In the genomic region with DNA sequence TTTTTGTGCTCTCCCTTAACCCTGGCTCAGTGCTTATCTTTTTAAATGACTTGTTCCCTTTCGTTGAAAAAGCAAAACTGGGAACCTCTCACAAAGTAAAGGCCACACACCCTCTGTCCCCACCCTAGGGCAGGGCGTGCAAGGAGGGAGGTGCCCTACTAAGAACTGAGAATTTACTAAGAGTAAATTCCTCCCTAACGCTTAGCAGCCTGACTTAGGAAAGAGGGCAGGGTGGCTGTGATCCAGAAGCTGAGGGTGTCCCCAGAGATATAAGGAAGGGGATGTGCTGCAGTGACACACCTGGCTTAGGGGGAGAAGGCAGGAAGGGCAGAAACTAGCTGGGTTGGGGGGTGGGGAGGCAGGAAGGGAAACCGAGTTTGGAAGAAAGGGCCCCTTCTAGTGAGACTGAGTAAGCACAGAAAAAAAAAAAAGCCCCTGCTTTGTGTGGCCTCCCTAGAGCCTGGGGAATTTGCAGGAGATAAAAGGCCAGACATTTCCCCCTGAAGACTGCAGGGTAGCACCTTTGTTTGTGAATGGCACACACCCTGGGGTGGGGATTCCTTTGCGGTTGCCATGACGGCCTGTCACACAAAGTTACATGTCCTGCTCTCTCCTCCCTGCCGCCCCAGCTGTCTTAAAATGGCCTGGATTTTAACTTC, we compare ENCODE assay signal across 9 cellular contexts.
DNase-seq lines count a peak whose midpoint lies in the region; ATAC-seq, FAIRE-seq and TF ChIP-seq lines count a peak whose summit lies in the region.
"Had no signal": no experiment of that assay in that cellular context is flagged by ENCODE, and none has a peak within 500 bp of the region (broad histone marks: within the 10 kb centered on the region; RNA-seq: fewer than 3 reads in every experiment).

No MANE protein-coding gene starts in this region.

- POLR2A ChIA-PET in HEK293 (lab: Yijun Ruan, JAX): no interaction called here

- 12 to 41% (median 21%) methylated on average over 7 of the region's 7 CpGs for WGBS in small intestine, 3 donors

- H3K36me3 ChIP-seq in HEK293 (ENCODE audit: control insufficient read depth in 2 of 2, insufficient read depth in 1 of 2, low read length in 2 of 2) (no peaks in the 10 kb centered on the region), small intestine (ENCODE audit: control insufficient read depth in 2 of 2, insufficient read depth in 2 of 2, low read length in 2 of 2) (no peaks in the 10 kb centered on the region), BE2C (no peaks in the 10 kb centered on the region)
- H3K36me3 ChIP-seq: MG63 had no signal

- TF ChIP-seq CTCF in HEK293 (tag by site-specific recombination; IDR thresholded peaks at IDR 0.05) (no peak), foreskin keratinocyte (conservative IDR thresholded peaks at IDR 0.05) (no peak), BE2C (IDR thresholded peaks at IDR 0.05; ENCODE audit: low read depth, low read length) (no peak)

- FAIRE-seq in small intestine (lab: Jason Lieb, UNC): no peak

- H3K27ac ChIP-seq in HEK293 (ENCODE audit: extremely low read depth, low read depth, low read length): peak overlapping the region; percentile 9; the same call in 1 of the 2 replicates
- H3K27ac ChIP-seq in foreskin keratinocyte: peak overlapping the region; percentile 40
- peak overlapping the region; percentile 80 to 94 for H3K27ac ChIP-seq in small intestine (ENCODE audit: low read depth in 1 of 2, low read length in 1 of 2)

- H3K4me1 ChIP-seq in HEK293 (ENCODE audit: control insufficient read depth, insufficient read depth, low read length): peaks cover 10% of the 10 kb centered on the region
- H3K4me1 ChIP-seq in foreskin keratinocyte: peaks cover 32% of the 10 kb centered on the region
- peaks cover 2 to 9% of the 10 kb centered on the region in 2 donors for H3K4me1 ChIP-seq in small intestine (ENCODE audit: control insufficient read depth in 2 of 2, insufficient read depth in 1 of 2, low read depth in 1 of 2, low read length in 1 of 2)
- H3K4me1 ChIP-seq in BE2C: no peaks in the 10 kb centered on the region

- H3K9me3 ChIP-seq in HEK293 (ENCODE audit: control insufficient read depth, insufficient read depth, low read depth, low read length) (no peaks in the 10 kb centered on the region), small intestine (ENCODE audit: control insufficient read depth, low read depth) (no peaks in the 10 kb centered on the region), BE2C (no peaks in the 10 kb centered on the region)

- ATAC-seq in foreskin keratinocyte (peak; percentile 7), HG03095 (IDR thresholded peaks at IDR 0.05; ENCODE audit: unreplicated experiment) (no peak), SK-N-SH treated with all-trans-retinoic acid at 6 μM for 48 hours (no peak)

- CTCF ChIA-PET in HEK293 (lab: Yijun Ruan, JAX): no interaction called here

- no peaks in the 10 kb centered on the region for H3K27me3 ChIP-seq in foreskin keratinocyte
- no peaks in the 10 kb centered on the region for H3K27me3 ChIP-seq in small intestine (ENCODE audit: control insufficient read depth in 2 of 2, insufficient read depth in 2 of 2, low read length in 2 of 2)
- no peaks in the 10 kb centered on the region for H3K27me3 ChIP-seq in BE2C
- H3K27me3 ChIP-seq: MG63 had no signal

- no peak overlapping the region for H3K4me3 ChIP-seq in HEK293 (ENCODE audit: low read depth, low read length)
- no peak overlapping the region for H3K4me3 ChIP-seq in small intestine (ENCODE audit: low read depth in 1 of 2, low read length in 2 of 2)
- H3K4me3 ChIP-seq in BE2C (ENCODE audit: low read depth, low read length): no peak overlapping the region
- H3K4me3 ChIP-seq: MG63 had no signal

- DNase-seq in NCI-H2171 treated with DMSO at 0.1 percent for 48 hours (lab: John Stamatoyannopoulos, UW) (peak; percentile 33), foreskin keratinocyte (no peak), small intestine (peak; percentile 96), BE2C (no peak)
- DNase-seq: MG63; stimulated activated CD8-positive, alpha-beta memory T cell treated with anti-CD3 and anti-CD28 coated beads, Interleukin-4, amount 100 ng/mL, for 48 hours had no signal

TF ChIP-seq in HEK293, 187 proteins besides CTCF, POLR2A, EP300 and RAD21 (continues in another document):
- TF ChIP-seq, protein P1, sequence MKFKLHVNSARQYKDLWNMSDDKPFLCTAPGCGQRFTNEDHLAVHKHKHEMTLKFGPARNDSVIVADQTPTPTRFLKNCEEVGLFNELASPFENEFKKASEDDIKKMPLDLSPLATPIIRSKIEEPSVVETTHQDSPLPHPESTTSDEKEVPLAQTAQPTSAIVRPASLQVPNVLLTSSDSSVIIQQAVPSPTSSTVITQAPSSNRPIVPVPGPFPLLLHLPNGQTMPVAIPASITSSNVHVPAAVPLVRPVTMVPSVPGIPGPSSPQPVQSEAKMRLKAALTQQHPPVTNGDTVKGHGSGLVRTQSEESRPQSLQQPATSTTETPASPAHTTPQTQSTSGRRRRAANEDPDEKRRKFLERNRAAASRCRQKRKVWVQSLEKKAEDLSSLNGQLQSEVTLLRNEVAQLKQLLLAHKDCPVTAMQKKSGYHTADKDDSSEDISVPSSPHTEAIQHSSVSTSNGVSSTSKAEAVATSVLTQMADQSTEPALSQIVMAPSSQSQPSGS (tag by site-specific recombination; IDR thresholded peaks at IDR 0.05; ENCODE audit: low read depth): no peak
- TF ChIP-seq, protein P2, sequence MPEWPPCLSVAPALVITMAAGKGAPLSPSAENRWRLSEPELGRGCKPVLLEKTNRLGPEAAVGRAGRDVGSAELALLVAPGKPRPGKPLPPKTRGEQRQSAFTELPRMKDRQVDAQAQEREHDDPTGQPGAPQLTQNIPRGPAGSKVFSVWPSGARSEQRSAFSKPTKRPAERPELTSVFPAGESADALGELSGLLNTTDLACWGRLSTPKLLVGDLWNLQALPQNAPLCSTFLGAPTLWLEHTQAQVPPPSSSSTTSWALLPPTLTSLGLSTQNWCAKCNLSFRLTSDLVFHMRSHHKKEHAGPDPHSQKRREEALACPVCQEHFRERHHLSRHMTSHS (tag by site-specific recombination; IDR thresholded peaks at IDR 0.05): no peak
- TF ChIP-seq WT1 (tag by site-specific recombination; IDR thresholded peaks at IDR 0.05): peak; percentile 54; the same call in 1 of the 2 replicates
- TF ChIP-seq, protein P3, sequence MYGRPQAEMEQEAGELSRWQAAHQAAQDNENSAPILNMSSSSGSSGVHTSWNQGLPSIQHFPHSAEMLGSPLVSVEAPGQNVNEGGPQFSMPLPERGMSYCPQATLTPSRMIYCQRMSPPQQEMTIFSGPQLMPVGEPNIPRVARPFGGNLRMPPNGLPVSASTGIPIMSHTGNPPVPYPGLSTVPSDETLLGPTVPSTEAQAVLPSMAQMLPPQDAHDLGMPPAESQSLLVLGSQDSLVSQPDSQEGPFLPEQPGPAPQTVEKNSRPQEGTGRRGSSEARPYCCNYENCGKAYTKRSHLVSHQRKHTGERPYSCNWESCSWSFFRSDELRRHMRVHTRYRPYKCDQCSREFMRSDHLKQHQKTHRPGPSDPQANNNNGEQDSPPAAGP (tag by site-specific recombination; IDR thresholded peaks at IDR 0.05): 0 out of 2 replicates have a peak, but pooled peaks have one; percentile 42

TF ChIP-seq in SK-N-SH treated with all-trans-retinoic acid at 6 μM for 48 hours, 23 proteins besides CTCF, POLR2A, EP300 and RAD21 (continues in another document):
- TF ChIP-seq, protein P4, sequence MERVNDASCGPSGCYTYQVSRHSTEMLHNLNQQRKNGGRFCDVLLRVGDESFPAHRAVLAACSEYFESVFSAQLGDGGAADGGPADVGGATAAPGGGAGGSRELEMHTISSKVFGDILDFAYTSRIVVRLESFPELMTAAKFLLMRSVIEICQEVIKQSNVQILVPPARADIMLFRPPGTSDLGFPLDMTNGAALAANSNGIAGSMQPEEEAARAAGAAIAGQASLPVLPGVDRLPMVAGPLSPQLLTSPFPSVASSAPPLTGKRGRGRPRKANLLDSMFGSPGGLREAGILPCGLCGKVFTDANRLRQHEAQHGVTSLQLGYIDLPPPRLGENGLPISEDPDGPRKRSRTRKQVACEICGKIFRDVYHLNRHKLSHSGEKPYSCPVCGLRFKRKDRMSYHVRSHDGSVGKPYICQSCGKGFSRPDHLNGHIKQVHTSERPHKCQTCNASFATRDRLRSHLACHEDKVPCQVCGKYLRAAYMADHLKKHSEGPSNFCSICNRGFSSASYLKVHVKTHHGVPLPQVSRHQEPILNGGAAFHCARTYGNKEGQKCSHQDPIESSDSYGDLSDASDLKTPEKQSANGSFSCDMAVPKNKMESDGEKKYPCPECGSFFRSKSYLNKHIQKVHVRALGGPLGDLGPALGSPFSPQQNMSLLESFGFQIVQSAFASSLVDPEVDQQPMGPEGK (CRISPR knock-in tag; IDR thresholded peaks at IDR 0.05; ENCODE audit: borderline replicate concordance): no peak
- TF ChIP-seq OSR1 (CRISPR knock-in tag; IDR thresholded peaks at IDR 0.05) (no peak), TOX (CRISPR knock-in tag; IDR thresholded peaks at IDR 0.05; ENCODE audit: borderline replicate concordance) (no peak), ARNTL (CRISPR knock-in tag; IDR thresholded peaks at IDR 0.05; ENCODE audit: borderline replicate concordance, low read depth) (no peak), PPARA (CRISPR knock-in tag; IDR thresholded peaks at IDR 0.05; ENCODE audit: borderline replicate concordance) (no peak), ZNF565 (CRISPR knock-in tag; conservative IDR thresholded peaks at IDR 0.05; ENCODE audit: low read depth) (no peak), SNAI2 (CRISPR knock-in tag; IDR thresholded peaks at IDR 0.05) (no peak)
- TF ChIP-seq, protein P5, sequence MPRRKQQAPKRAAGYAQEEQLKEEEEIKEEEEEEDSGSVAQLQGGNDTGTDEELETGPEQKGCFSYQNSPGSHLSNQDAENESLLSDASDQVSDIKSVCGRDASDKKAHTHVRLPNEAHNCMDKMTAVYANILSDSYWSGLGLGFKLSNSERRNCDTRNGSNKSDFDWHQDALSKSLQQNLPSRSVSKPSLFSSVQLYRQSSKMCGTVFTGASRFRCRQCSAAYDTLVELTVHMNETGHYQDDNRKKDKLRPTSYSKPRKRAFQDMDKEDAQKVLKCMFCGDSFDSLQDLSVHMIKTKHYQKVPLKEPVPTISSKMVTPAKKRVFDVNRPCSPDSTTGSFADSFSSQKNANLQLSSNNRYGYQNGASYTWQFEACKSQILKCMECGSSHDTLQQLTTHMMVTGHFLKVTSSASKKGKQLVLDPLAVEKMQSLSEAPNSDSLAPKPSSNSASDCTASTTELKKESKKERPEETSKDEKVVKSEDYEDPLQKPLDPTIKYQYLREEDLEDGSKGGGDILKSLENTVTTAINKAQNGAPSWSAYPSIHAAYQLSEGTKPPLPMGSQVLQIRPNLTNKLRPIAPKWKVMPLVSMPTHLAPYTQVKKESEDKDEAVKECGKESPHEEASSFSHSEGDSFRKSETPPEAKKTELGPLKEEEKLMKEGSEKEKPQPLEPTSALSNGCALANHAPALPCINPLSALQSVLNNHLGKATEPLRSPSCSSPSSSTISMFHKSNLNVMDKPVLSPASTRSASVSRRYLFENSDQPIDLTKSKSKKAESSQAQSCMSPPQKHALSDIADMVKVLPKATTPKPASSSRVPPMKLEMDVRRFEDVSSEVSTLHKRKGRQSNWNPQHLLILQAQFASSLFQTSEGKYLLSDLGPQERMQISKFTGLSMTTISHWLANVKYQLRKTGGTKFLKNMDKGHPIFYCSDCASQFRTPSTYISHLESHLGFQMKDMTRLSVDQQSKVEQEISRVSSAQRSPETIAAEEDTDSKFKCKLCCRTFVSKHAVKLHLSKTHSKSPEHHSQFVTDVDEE (CRISPR knock-in tag; IDR thresholded peaks at IDR 0.05): no peak

Comparison
In these comparisons a context has a peak if more than half of its experiments do, and no peak if none do; other contexts are left out.
1. H3K27ac ChIP-seq: peak in every context shown above with its lines; median percentile 87 in small intestine; 40 in foreskin keratinocyte; 9 in HEK293.
2. DNase-seq: peak in NCI-H2171 treated with DMSO at 0.1 percent for 48 hours (single experiment) and small intestine (single experiment); none in foreskin keratinocyte (0 of 2) and BE2C (single experiment).